9 cellular contexts compared by ENCODE assay signal in the genomic region with DNA sequence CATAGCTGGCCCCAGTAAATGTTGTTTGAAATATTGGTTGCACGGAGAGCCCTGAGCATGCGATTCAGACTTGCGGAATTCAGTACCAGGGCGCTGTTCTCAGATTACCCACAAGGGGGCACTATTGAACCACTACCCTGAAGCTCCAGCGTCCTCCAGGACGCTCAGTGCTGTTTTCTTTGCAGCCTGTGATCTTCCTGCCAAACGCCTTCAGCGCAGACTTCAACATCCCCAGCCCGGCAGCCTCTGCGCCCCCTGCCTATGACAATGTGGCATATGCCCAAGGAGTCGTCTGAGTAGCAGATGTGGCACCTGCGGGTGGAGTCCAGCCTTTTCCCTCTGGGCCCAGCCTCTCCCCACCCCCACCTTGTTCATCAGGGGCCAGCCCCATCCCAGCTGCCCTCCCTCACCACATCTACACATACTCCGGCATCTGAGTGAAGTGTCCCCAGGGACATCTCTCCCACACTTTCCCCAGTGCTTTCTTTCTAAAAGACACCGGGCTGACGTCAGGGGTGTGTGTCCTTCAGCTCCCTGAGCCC. TPM values are rescaled to one million over a fixed set of nuclear protein-coding genes. Genes with fewer than 3 reads are reported as not detected.
DNase-seq lines count a peak whose midpoint lies in the region; ATAC-seq lines count a peak whose summit lies in the region.
"Had no signal": no experiment of that assay in that cellular context is flagged by ENCODE, and none has a peak within 500 bp of the region (broad histone marks: within the 10 kb centered on the region; RNA-seq: fewer than 3 reads in every experiment).

No MANE protein-coding gene starts in this region.

- intact Hi-C loops in activated CD4-positive, alpha-beta T cell treated with anti-CD3 and anti-CD28 coated beads, Interleukin-2, amount 10 ng/mL, durations not matched to agents 24 days and 14 days (cut with micrococcal nuclease), result loop anchor here (1.0 to 5.0 kb wide), 2 partner anchors 112 to 612 kb away; no protein-coding TSS in a partner anchor

- peaks cover 4% of the 10 kb centered on the region for H3K4me1 Mint-ChIP-seq in activated CD4-positive, alpha-beta T cell treated with anti-CD3 and anti-CD28 coated beads, Interleukin-2, amount 10 ng/mL, durations not matched to agents 24 days and 14 days

- H3K27ac Mint-ChIP-seq in activated CD4-positive, alpha-beta T cell treated with anti-CD3 and anti-CD28 coated beads, Interleukin-2, amount 10 ng/mL, durations not matched to agents 24 days and 14 days, result no peak overlapping the region
- H3K27ac Mint-ChIP-seq: T-helper 1 cell treated with Interleukin-12 subunit alpha and Interleukin-12 subunit beta and Interleukin-4 antibody, amounts not matched to agents 30 μg/mL and 1 μg/mL, for 36 hours had no signal

- no peaks in the 10 kb centered on the region for H3K36me3 Mint-ChIP-seq in activated CD4-positive, alpha-beta T cell treated with anti-CD3 and anti-CD28 coated beads, Interleukin-2, amount 10 ng/mL, durations not matched to agents 24 days and 14 days (ENCODE audit: low read depth)

- no peak overlapping the region for H3K4me3 Mint-ChIP-seq in activated CD4-positive, alpha-beta T cell treated with anti-CD3 and anti-CD28 coated beads, Interleukin-2, amount 10 ng/mL, durations not matched to agents 24 days and 14 days
- H3K4me3 Mint-ChIP-seq: T-helper 1 cell treated with Interleukin-12 subunit alpha and Interleukin-12 subunit beta and Interleukin-4 antibody, amounts not matched to agents 30 μg/mL and 1 μg/mL, for 36 hours had no signal

- peaks cover 13% of the 10 kb centered on the region for H3K27me3 Mint-ChIP-seq in activated CD4-positive, alpha-beta T cell treated with anti-CD3 and anti-CD28 coated beads, Interleukin-2, amount 10 ng/mL, durations not matched to agents 24 days and 14 days

- ATAC-seq in HG03457 (IDR thresholded peaks at IDR 0.05; ENCODE audit: unreplicated experiment), result peak; percentile 47

- no peaks in the 10 kb centered on the region for H3K9me3 Mint-ChIP-seq in activated CD4-positive, alpha-beta T cell treated with anti-CD3 and anti-CD28 coated beads, Interleukin-2, amount 10 ng/mL, durations not matched to agents 24 days and 14 days
- H3K9me3 Mint-ChIP-seq: T-helper 1 cell treated with Interleukin-12 subunit alpha and Interleukin-12 subunit beta and Interleukin-4 antibody, amounts not matched to agents 30 μg/mL and 1 μg/mL, for 36 hours had no signal

- DNase-seq in C1 segment of cervical spinal cord (lab: John Stamatoyannopoulos, UW), result peak in 13 of 14 donors; percentile 17 to 71 (median 53)
- peak; percentile 76 for DNase-seq in GM19240 (ENCODE audit: insufficient read length, low spot score)
- DNase-seq in NCI-H524 (lab: John Stamatoyannopoulos, UW), result peak; percentile 84 to 96
- peak; percentile 93 for DNase-seq in activated CD4-positive, alpha-beta T cell treated with anti-CD3 and anti-CD28 coated beads, Interleukin-2, amount 10 ng/mL, durations not matched to agents 24 days and 14 days
- DNase-seq in dermis blood vessel endothelial cell, result peak; percentile 98
- peak; percentile 94 to 95 for DNase-seq in lung microvascular endothelial cell (ENCODE audit: low read depth in 2 of 2)
- peak; percentile 75 for DNase-seq in stimulated activated CD8-positive, alpha-beta memory T cell treated with anti-CD3 and anti-CD28 coated beads, Interleukin-15, amount 100 ng/mL, for 1 hour (ENCODE audit: low read depth)

RNA-seq across cellular contexts. Expression of gene MS4A10, which starts 9.6 kb away (rescaled TPM):
- total RNA-seq in activated CD4-positive, alpha-beta T cell treated with anti-CD3 and anti-CD28 coated beads, Interleukin-2, amount 10 ng/mL, durations not matched to agents 24 days and 14 days, result not detected in 2 replicates
- not detected in 2 replicates for total RNA-seq in dermis blood vessel endothelial cell
- total RNA-seq in lung microvascular endothelial cell, result not detected in 2 replicates

RNA-seq across cellular contexts. Expression of gene MS4A15, which starts 18.8 kb away (rescaled TPM):
- not detected in 2 replicates for total RNA-seq in activated CD4-positive, alpha-beta T cell treated with anti-CD3 and anti-CD28 coated beads, Interleukin-2, amount 10 ng/mL, durations not matched to agents 24 days and 14 days
- total RNA-seq in dermis blood vessel endothelial cell (not detected in 2 replicates), lung microvascular endothelial cell (not detected in 2 replicates)

RNA-seq across cellular contexts. Expression of gene MS4A18, which starts 51.0 kb away (rescaled TPM):
- not detected in 2 replicates for total RNA-seq in activated CD4-positive, alpha-beta T cell treated with anti-CD3 and anti-CD28 coated beads, Interleukin-2, amount 10 ng/mL, durations not matched to agents 24 days and 14 days
- total RNA-seq in dermis blood vessel endothelial cell (not detected in 2 replicates), lung microvascular endothelial cell (not detected in 2 replicates)

Comparison
In these comparisons a context has a peak if more than half of its experiments do, and no peak if none do; other contexts are left out.
1. Peak in every context shown above with its lines: DNase-seq and ATAC-seq.